38 cellular contexts compared by ENCODE assay signal in genomic region chr18:65746936-65747335, GRCh38. TPM values are rescaled to one million over a fixed set of nuclear protein-coding genes. Genes with fewer than 3 reads are reported as not detected.
"Had no signal": no experiment of that assay in that cellular context is flagged by ENCODE, and none has a peak within 500 bp of the region (broad histone marks: within the 10 kb centered on the region; RNA-seq: fewer than 3 reads in every experiment).

No MANE protein-coding gene starts in this region.

- H3K36me3 ChIP-seq: MG63 had no signal

- DNase-seq: Karpas-422, Kasumi-1, MG63, MM.1S, MV-4-11, NCI-H1048, NCI-H1092, NCI-H1092 treated with DMSO at 0.1 percent for 48 hours, NCI-H1105, NCI-H1105 treated with DMSO at 0.1 percent for 48 hours, NCI-H1417, NCI-H1417 treated with DMSO at 0.1 percent for 48 hours, NCI-H1436, NCI-H1436 treated with DMSO at 0.1 percent for 48 hours, NCI-H146, NCI-H1694, NCI-H1694 treated with DMSO at 0.1 percent for 48 hours, NCI-H187, NCI-H187 treated with DMSO at 0.1 percent for 48 hours, NCI-H1930, NCI-H2029, NCI-H2029 treated with DMSO at 0.1 percent for 48 hours, NCI-H2081, NCI-H2081 treated with DMSO at 0.1 percent for 48 hours, NCI-H2107, NCI-H2171, NCI-H2171 treated with DMSO at 0.1 percent for 48 hours, NCI-H2227 treated with DMSO at 0.1 percent for 48 hours, NCI-H226, NCI-H345, NCI-H446, NCI-H446 treated with DMSO at 0.1 percent for 48 hours, NCI-H510A, NCI-H510A treated with DMSO at 0.1 percent for 48 hours, NCI-H524 had no signal

- H3K4me3 ChIP-seq: MG63 had no signal

- H3K9me3 ChIP-seq: MG63 had no signal

RNA-seq across cellular contexts. Expression of gene CDH7, which starts 3.9 kb away (rescaled TPM):
- total RNA-seq: LHCN-M2, M059J, MCF 10A had no signal
